In the genomic region with DNA sequence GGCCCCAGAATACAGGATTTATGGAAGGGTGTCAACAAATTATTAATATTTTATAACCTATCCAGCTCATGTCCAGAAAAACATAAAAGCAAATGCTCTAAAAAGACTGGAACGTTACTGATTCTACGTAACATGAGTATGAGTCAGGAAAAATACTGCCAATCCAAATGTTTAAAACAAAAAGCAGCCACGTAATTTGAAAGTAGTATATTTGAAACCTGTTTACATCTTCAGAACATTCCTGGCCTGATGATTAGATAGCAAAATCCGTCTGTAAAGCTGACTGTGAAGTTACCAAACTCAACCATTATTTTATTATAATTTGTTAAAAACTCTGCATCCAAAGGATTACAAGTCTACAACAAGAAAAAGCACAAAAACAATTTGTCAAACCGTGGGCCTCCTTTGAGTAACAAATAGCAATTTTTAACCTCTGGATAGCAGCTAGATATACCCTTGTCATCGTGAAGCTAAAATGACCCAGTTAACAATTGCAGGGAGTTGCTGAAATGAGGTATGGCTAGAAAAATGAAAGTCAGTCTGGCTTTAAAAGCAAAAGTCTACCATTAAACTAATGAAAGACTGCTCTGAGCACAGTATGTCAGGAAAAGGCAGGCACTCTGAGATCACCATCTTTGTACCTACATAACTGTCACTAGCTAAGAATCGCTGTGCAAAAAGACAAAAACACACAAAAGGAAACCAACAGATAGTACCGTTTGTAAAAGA, we compare ENCODE assay signal across 9 cellular contexts. TPM values are rescaled to one million over a fixed set of nuclear protein-coding genes. Genes with fewer than 3 reads are reported as not detected.
DNase-seq lines count a peak whose midpoint lies in the region; ATAC-seq and TF ChIP-seq lines count a peak whose summit lies in the region.
"Had no signal": no experiment of that assay in that cellular context is flagged by ENCODE, and none has a peak within 500 bp of the region (broad histone marks: within the 10 kb centered on the region; RNA-seq: fewer than 3 reads in every experiment).

No MANE protein-coding gene starts in this region.

- POLR2A ChIA-PET in CD8-positive, alpha-beta memory T cell (lab: Charles Lee), result interaction anchor here (1.1 kb wide), 1 partner anchor 10 kb away, joined by 4 read pairs; no protein-coding TSS in a partner anchor

- H3K4me1 ChIP-seq in CD8-positive, alpha-beta memory T cell (ENCODE audit: insufficient read depth, low read length), result peaks cover 50% of the 10 kb centered on the region
- no peaks in the 10 kb centered on the region for H3K4me1 ChIP-seq in NT2/D1 (ENCODE audit: insufficient read depth, insufficient read length)
- peaks cover 33% of the 10 kb centered on the region for H3K4me1 ChIP-seq in osteoblast (ENCODE audit: insufficient read depth, low read length)

- peak overlapping the region; percentile 78 for H3K4me3 ChIP-seq in CD8-positive, alpha-beta memory T cell (ENCODE audit: low read length)
- H3K4me3 ChIP-seq in NT2/D1 (ENCODE audit: insufficient read length, low read depth) (peak overlapping the region; percentile 91), osteoblast (ENCODE audit: insufficient read depth, low read length) (peak overlapping the region; percentile 89)

- H3K4me1 Mint-ChIP-seq in CD8-positive, alpha-beta memory T cell, result peaks cover 73 to 93% (median 90%) of the 10 kb centered on the region in 3 donors
- peaks cover 50% of the 10 kb centered on the region for H3K4me1 Mint-ChIP-seq in endothelial cell (ENCODE audit: unreplicated experiment)

- H3K79me2 ChIP-seq in osteoblast (ENCODE audit: insufficient read depth, low read length), result peaks cover 98% of the 10 kb centered on the region

- no peaks in the 10 kb centered on the region for H3K9me3 Mint-ChIP-seq in CD8-positive, alpha-beta memory T cell
- no peaks in the 10 kb centered on the region for H3K9me3 Mint-ChIP-seq in endothelial cell (ENCODE audit: unreplicated experiment)

- no peak overlapping the region for H2AFZ ChIP-seq in osteoblast (ENCODE audit: low read length)

- peaks cover 43% of the 10 kb centered on the region for H4K20me1 ChIP-seq in osteoblast (ENCODE audit: insufficient read depth, low read length)

- peak overlapping the region; percentile 88 for H3K4me2 ChIP-seq in osteoblast (ENCODE audit: insufficient read depth, low read length)

- peak overlapping the region; percentile 89 for H3K27ac ChIP-seq in CD8-positive, alpha-beta memory T cell (ENCODE audit: low read depth, low read length)
- peak overlapping the region; percentile 99 for H3K27ac ChIP-seq in osteoblast (ENCODE audit: low read depth, low read length)

- peak overlapping the region; percentile 89 to 99 (median 96) for H3K27ac Mint-ChIP-seq in CD8-positive, alpha-beta memory T cell
- peak overlapping the region; percentile 98 for H3K27ac Mint-ChIP-seq in endothelial cell (ENCODE audit: unreplicated experiment)

- no peak for DNase-seq in CD8-positive, alpha-beta memory T cell
- DNase-seq in NT2/D1 (ENCODE audit: low read depth, low spot score), result no peak
- no peak for DNase-seq in endothelial cell (ENCODE audit: low spot score)
- DNase-seq in osteoblast (ENCODE audit: insufficient read length, low spot score, missing footprints), result peak; percentile 63
- DNase-seq in activated CD4-positive, CD25-positive, alpha-beta regulatory T cell (lab: John Stamatoyannopoulos, UW), result no peak
- no peak for DNase-seq in UCSD-AML1 (lab: John Stamatoyannopoulos, UW; ENCODE audit: unreplicated experiment)
- DNase-seq: NCI-H1930 had no signal

- no peaks in the 10 kb centered on the region for H3K9me3 ChIP-seq in CD8-positive, alpha-beta memory T cell (ENCODE audit: low read length)
- H3K9me3 ChIP-seq in NT2/D1 (ENCODE audit: insufficient read depth, low read length) (no peaks in the 10 kb centered on the region), osteoblast (ENCODE audit: low read depth, low read length) (no peaks in the 10 kb centered on the region)

- H3K4me3 Mint-ChIP-seq in CD8-positive, alpha-beta memory T cell, result peak overlapping the region; percentile 90 to 100 (median 93)
- H3K4me3 Mint-ChIP-seq in endothelial cell (ENCODE audit: unreplicated experiment), result peak overlapping the region; percentile 98

- H3K27me3 Mint-ChIP-seq in CD8-positive, alpha-beta memory T cell, result peaks cover 0 to 2% of the 10 kb centered on the region in 2 donors
- peaks cover 12% of the 10 kb centered on the region for H3K27me3 Mint-ChIP-seq in endothelial cell (ENCODE audit: unreplicated experiment)

- no peaks in the 10 kb centered on the region for H3K36me3 ChIP-seq in CD8-positive, alpha-beta memory T cell (ENCODE audit: insufficient read depth, low read length)
- H3K36me3 ChIP-seq in NT2/D1 (ENCODE audit: insufficient read depth, insufficient read length, low read length) (peaks cover 33% of the 10 kb centered on the region), osteoblast (ENCODE audit: insufficient read depth, low read length) (peaks cover 3% of the 10 kb centered on the region)

- TF ChIP-seq CTCF in endothelial cell (IDR thresholded peaks at IDR 0.05; ENCODE audit: unreplicated experiment) (no peak), osteoblast (IDR thresholded peaks at IDR 0.05; ENCODE audit: extremely low read depth, low read depth, low read length) (no peak)

- CTCF ChIA-PET in CD8-positive, alpha-beta memory T cell (lab: Charles Lee), result no interaction called here

- H3K36me3 Mint-ChIP-seq in CD8-positive, alpha-beta memory T cell, result peaks cover 0 to 34% (median 9%) of the 10 kb centered on the region in 3 donors
- H3K36me3 Mint-ChIP-seq in endothelial cell (ENCODE audit: low read depth, unreplicated experiment), result peaks cover 24% of the 10 kb centered on the region

- no peaks in the 10 kb centered on the region for H3K27me3 ChIP-seq in CD8-positive, alpha-beta memory T cell (ENCODE audit: insufficient read depth, low read length, poor library complexity, severe bottlenecking)
- H3K27me3 ChIP-seq in NT2/D1 (ENCODE audit: insufficient read depth, insufficient read length), result no peaks in the 10 kb centered on the region
- H3K27me3 ChIP-seq in osteoblast (ENCODE audit: insufficient read depth, low read length), result no peaks in the 10 kb centered on the region

- no peak for ATAC-seq in HG03354 (IDR thresholded peaks at IDR 0.05; ENCODE audit: poor library complexity, severe bottlenecking, unreplicated experiment)
- no peak for ATAC-seq in HG02973 (IDR thresholded peaks at IDR 0.05; ENCODE audit: unreplicated experiment)

- peak overlapping the region; percentile 90 for H3K9ac ChIP-seq in NT2/D1 (ENCODE audit: insufficient read length, low read depth)

RNA-seq across cellular contexts. Expression of a gene that starts 1.2 kb away (rescaled TPM):
- 100 to 1,000 TPM; 110 to 112 TPM for total RNA-seq in CD8-positive, alpha-beta memory T cell
- polyA plus RNA-seq in CD8-positive, alpha-beta memory T cell, result 27.4 TPM
- 223 TPM for total RNA-seq in endothelial cell (ENCODE audit: unreplicated experiment)
- total RNA-seq in osteoblast, result 134 and 149 TPM in 2 replicates

RNA-seq across cellular contexts. Expression of a gene that starts 42.5 kb away (rescaled TPM):
- total RNA-seq in CD8-positive, alpha-beta memory T cell, result 10 to 100 TPM; 57.0 to 58.2 TPM
- 24.7 TPM for polyA plus RNA-seq in CD8-positive, alpha-beta memory T cell
- total RNA-seq in endothelial cell (ENCODE audit: unreplicated experiment), result 50.5 TPM
- total RNA-seq in osteoblast, result 60.1 and 64.1 TPM in 2 replicates

RNA-seq across cellular contexts. Expression of a gene that starts 42.7 kb away (rescaled TPM):
- total RNA-seq in CD8-positive, alpha-beta memory T cell, result 100 to 1,000 TPM; 137 TPM
- polyA plus RNA-seq in CD8-positive, alpha-beta memory T cell, result 28.5 TPM
- 22.4 TPM for total RNA-seq in endothelial cell (ENCODE audit: unreplicated experiment)
- total RNA-seq in osteoblast, result 17.4 and 18.5 TPM in 2 replicates
